ENCODE assay signal across 8 cellular contexts in the genomic region with DNA sequence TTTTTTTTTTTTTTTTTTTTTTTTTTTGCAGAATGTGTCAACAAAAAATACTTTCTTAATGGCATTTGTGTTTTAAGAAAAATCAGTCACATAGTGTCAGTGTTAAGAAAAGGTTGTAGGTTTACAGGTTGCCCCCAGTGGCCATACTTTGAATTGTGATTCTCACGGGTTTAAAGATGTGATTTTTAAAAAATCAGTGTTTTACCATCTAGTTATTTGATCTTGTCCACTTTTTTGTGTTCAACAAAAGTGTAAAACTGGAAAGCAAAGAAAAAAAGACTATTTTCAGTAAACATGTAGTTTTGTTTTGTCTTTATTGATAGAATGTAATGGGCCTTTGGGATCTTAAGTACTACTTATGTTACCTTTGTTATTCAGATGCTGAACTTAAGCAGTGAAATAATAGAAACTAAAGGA. TPM values are rescaled to one million over a fixed set of nuclear protein-coding genes. Genes with fewer than 3 reads are reported as not detected.
DNase-seq lines count a peak whose midpoint lies in the region; ATAC-seq and TF ChIP-seq lines count a peak whose summit lies in the region.

No MANE protein-coding gene starts in this region.

- no peaks in the 10 kb centered on the region for H3K9me2 ChIP-seq in Loucy (replicated peaks; ENCODE audit: low read depth, low read length)

- H3K27me3 ChIP-seq in Loucy (ENCODE audit: insufficient read depth, low read length, poor library complexity, severe bottlenecking) (no peaks in the 10 kb centered on the region), body of pancreas (no peaks in the 10 kb centered on the region), lower lobe of right lung (ENCODE audit: low read depth) (no peaks in the 10 kb centered on the region)

- no peaks in the 10 kb centered on the region for H3F3A ChIP-seq in Loucy (ENCODE audit: low read depth)

- 32 to 38% methylated on average over 1 of the region's 1 CpG for WGBS in body of pancreas, 2 donors

- no peak for TF ChIP-seq POLR2A in body of pancreas (IDR thresholded peaks at IDR 0.05)

- H3K9me3 ChIP-seq in Loucy (ENCODE audit: insufficient read depth, low read depth, low read length) (no peaks in the 10 kb centered on the region), body of pancreas (no peaks in the 10 kb centered on the region), lower lobe of right lung (no peaks in the 10 kb centered on the region)

- H3K4me3 ChIP-seq in Loucy (ENCODE audit: low read length, poor library complexity, severe bottlenecking) (no peak overlapping the region), body of pancreas (no peak overlapping the region), lower lobe of right lung (no peak overlapping the region)

- ATAC-seq in body of pancreas (peak; percentile 60), lower lobe of right lung (no peak), HG02571 (IDR thresholded peaks at IDR 0.05; ENCODE audit: unreplicated experiment) (no peak)

- H3K9ac ChIP-seq in Loucy (ENCODE audit: low read depth, low read length, poor library complexity, severe bottlenecking): no peak overlapping the region

- H2AFZ ChIP-seq in Loucy (ENCODE audit: low read length): no peak overlapping the region

- H3K4me1 ChIP-seq in Loucy (ENCODE audit: insufficient read depth, low read length, poor library complexity, severe bottlenecking): no peaks in the 10 kb centered on the region
- no peaks in the 10 kb centered on the region for H3K4me1 ChIP-seq in body of pancreas
- no peaks in the 10 kb centered on the region for H3K4me1 ChIP-seq in lower lobe of right lung

- peak; percentile 70 for TF ChIP-seq CTCF in Loucy (conservative IDR thresholded peaks at IDR 0.05; ENCODE audit: low read length)
- peak in 6 of 7 experiments; percentile 28 to 57 (median 49) for TF ChIP-seq CTCF in body of pancreas (IDR thresholded peaks at IDR 0.05)
- peak; percentile 50 for TF ChIP-seq CTCF in lower lobe of right lung (IDR thresholded peaks at IDR 0.05)

- no peak overlapping the region for H3K4me2 ChIP-seq in Loucy (ENCODE audit: low read depth, low read length, poor library complexity, severe bottlenecking)

- peaks cover 9% of the 10 kb centered on the region for H4K20me1 ChIP-seq in Loucy (ENCODE audit: insufficient read depth, low read length, poor library complexity, severe bottlenecking)

- peaks cover 10% of the 10 kb centered on the region for H3K79me2 ChIP-seq in Loucy (ENCODE audit: insufficient read depth, low read length)

- in situ Hi-C loops in G401 (cut with HindIII; ENCODE audit: low sequenced_read_pairs): no loop called here

- H3K36me3 ChIP-seq in Loucy (ENCODE audit: insufficient read depth, low read length): peaks cover 95% of the 10 kb centered on the region
- H3K36me3 ChIP-seq in body of pancreas (replicated peaks in 1 of 2; ENCODE audit: insufficient read depth in 1 of 2, low read depth in 2 of 2): peaks cover 0 to 12% of the 10 kb centered on the region in 2 donors
- H3K36me3 ChIP-seq in lower lobe of right lung: peaks cover 31% of the 10 kb centered on the region

- intact Hi-C loops in body of pancreas (cut with DNase I) (no loop called here), lower lobe of right lung (cut with DNase I) (no loop called here)

- no peak overlapping the region for H3K27ac ChIP-seq in body of pancreas
- H3K27ac ChIP-seq in lower lobe of right lung: no peak overlapping the region

- DNase-seq in AG08395 (ENCODE audit: low spot score) (peak; percentile 59), G401 (ENCODE audit: low spot score) (peak; percentile 29), body of pancreas (peak in 2 of 4 donors; percentile 23 to 28), lower lobe of right lung (no peak), cortex of kidney (lab: John Stamatoyannopoulos, UW) (no peak), NCI-H1417 treated with DMSO at 0.1 percent for 48 hours (lab: John Stamatoyannopoulos, UW) (no peak)

RNA-seq across cellular contexts. Expression of gene SUV39H2, which starts 25.7 kb away (rescaled TPM):
- 31.0 and 44.0 TPM in 2 replicates for total RNA-seq in G401 (2014; rRNA removed; shearing (Covaris generic))
- total RNA-seq in body of pancreas (1 to 10 TPM; 3.1 to 4.6 TPM), lower lobe of right lung (4.3 TPM)

RNA-seq across cellular contexts. Expression of gene DCLRE1C, which starts 49.6 kb away (rescaled TPM):
- 6.6 and 10.8 TPM in 2 replicates for total RNA-seq in G401 (2014; rRNA removed; shearing (Covaris generic))
- total RNA-seq in body of pancreas (10 to 100 TPM in 1 of 2 donors, 1 to 10 TPM in 1; 4.7 to 10.9 TPM), lower lobe of right lung (13.6 TPM)

RNA-seq across cellular contexts. Expression of gene MEIG1, which starts 54.9 kb away (rescaled TPM):
- total RNA-seq in G401 (2014; rRNA removed; shearing (Covaris generic)): not detected in 2 replicates
- not detected for total RNA-seq in body of pancreas
- total RNA-seq in lower lobe of right lung: 0.95 TPM

Comparison
In these comparisons a context has a peak if more than half of its experiments do, and no peak if none do; other contexts are left out.
1. DNase-seq: peak in AG08395 (single experiment) and G401 (single experiment); none in lower lobe of right lung (single experiment), cortex of kidney (single experiment) and NCI-H1417 treated with DMSO at 0.1 percent for 48 hours (single experiment).
2. Peak in every context shown above with its lines, with median percentiles within 50 percentile points of each other: CTCF ChIP-seq.